ENCODE assay signal across 23 cellular contexts in the genomic region with DNA sequence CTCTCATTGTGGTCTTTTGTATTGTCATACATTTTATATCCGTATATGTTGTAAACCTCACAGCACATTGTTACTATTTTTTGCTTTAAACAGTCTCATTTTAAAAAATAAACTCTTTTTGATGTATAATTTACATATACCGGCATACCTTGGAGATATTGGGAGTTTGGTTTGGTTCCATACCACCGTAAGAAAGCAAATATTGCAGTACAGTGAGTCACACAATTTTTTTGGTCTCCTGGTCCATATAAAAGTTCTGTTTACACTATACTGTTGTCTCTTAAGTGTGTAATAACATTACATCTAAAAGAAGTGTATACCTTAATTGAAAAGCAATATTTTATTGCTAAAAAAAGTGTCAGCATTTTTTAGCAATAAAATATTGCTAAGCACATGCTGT.
"Had no signal": no experiment of that assay in that cellular context is flagged by ENCODE, and none has a peak within 500 bp of the region (broad histone marks: within the 10 kb centered on the region; RNA-seq: fewer than 3 reads in every experiment).

No MANE protein-coding gene starts in this region.

- H3K4me3 ChIP-seq: neural progenitor cell, ovary, psoas muscle, right lobe of liver, sigmoid colon, stomach, thoracic aorta, thyroid gland, tibial nerve, upper lobe of left lung, vagina had no signal

- DNase-seq: natural killer cell; occipital lobe; ovary; psoas muscle; right cardiac atrium; right lobe of liver; sigmoid colon; small intestine; stimulated activated CD4-positive, alpha-beta T cell treated with anti-CD3 and anti-CD28 coated beads, Interleukin-15, amount 100 ng/mL, for 24 hours; stimulated activated CD4-positive, alpha-beta T cell treated with anti-CD3 and anti-CD28 coated beads, Interleukin-2, amount 100 ng/mL, for 24 hours; stimulated activated CD4-positive, alpha-beta T cell treated with anti-CD3 and anti-CD28 coated beads, Interleukin-2, amount 100 ng/mL, for 48 hours; stimulated activated CD4-positive, alpha-beta T cell treated with anti-CD3 and anti-CD28 coated beads, Interleukin-4, amount 100 ng/mL, for 24 hours; stimulated activated naive B cell treated with anti-CD40 and anti-IgM and Interleukin-4, amounts not matched to agents 10 μg/mL and 1 μg/mL and 100 μg/mL, for 72 hours; stimulated activated naive CD4-positive, alpha-beta T cell treated with Interleukin-2 at 50 U/mL for 16 hours; stomach; thyroid gland; upper lobe of left lung had no signal

- H3K4me1 ChIP-seq: right lobe of liver had no signal

- FAIRE-seq: small intestine, urothelium cell line had no signal

- H3K4me2 ChIP-seq: neural progenitor cell had no signal

- ATAC-seq: natural killer cell; psoas muscle; right cardiac atrium; stimulated activated effector memory CD8-positive, alpha-beta T cell treated with anti-CD3 and anti-CD28 coated beads, Interleukin-12 subunit alpha, Interleukin-12 subunit beta, amount 100 ng/mL, for 72 hours; stimulated activated naive B cell treated with anti-CD40 and anti-IgM and Interleukin-4, amounts not matched to agents 10 μg/mL and 1 μg/mL and 100 μg/mL, for 72 hours had no signal

- H3K27ac ChIP-seq: neural progenitor cell, ovary, psoas muscle, right lobe of liver, sigmoid colon, stomach, thoracic aorta, thyroid gland, tibial nerve, upper lobe of left lung, vagina had no signal

- H3K9me3 ChIP-seq: ovary, right lobe of liver, sigmoid colon, thoracic aorta, thyroid gland, upper lobe of left lung, vagina had no signal
